ENCODE assay signal across 19 cellular contexts in genomic region chr2:25071962-25072361, GRCh38.
"Had no signal": no experiment of that assay in that cellular context is flagged by ENCODE, and none has a peak within 500 bp of the region (broad histone marks: within the 10 kb centered on the region; RNA-seq: fewer than 3 reads in every experiment).

No MANE protein-coding gene starts in this region.

- H3K4me3 Mint-ChIP-seq: immature natural killer cell, memory B cell, mesothelial cell of epicardium, naive B cell, nephron had no signal

- DNase-seq: cortex of kidney; effector memory CD4-positive, alpha-beta T cell; immature natural killer cell; kidney; left cardiac atrium; left ventricle myocardium inferior; lower lobe of right lung; naive B cell; small intestine; stimulated activated CD4-positive, alpha-beta T cell treated with anti-CD3 and anti-CD28 coated beads, Interleukin-2, amount 100 ng/mL, for 48 hours; stimulated activated naive CD4-positive, alpha-beta T cell treated with Interleukin-2 at 50 U/mL for 16 hours; uterus had no signal

- H3K27me3 ChIP-seq: esophagus muscularis mucosa, gastroesophageal sphincter, right atrium auricular region, upper lobe of left lung, uterus had no signal

- H3K27ac Mint-ChIP-seq: immature natural killer cell, memory B cell, nephron had no signal

- H3K27ac ChIP-seq: esophagus muscularis mucosa, gastroesophageal sphincter, left ventricle myocardium inferior, lower lobe of right lung, right atrium auricular region, uterus had no signal

- H3K9me3 ChIP-seq: esophagus muscularis mucosa, gastroesophageal sphincter, left ventricle myocardium inferior, lower lobe of right lung, right atrium auricular region, upper lobe of left lung, uterus had no signal

- H3K36me3 ChIP-seq: esophagus muscularis mucosa, gastroesophageal sphincter, left ventricle myocardium inferior, lower lobe of right lung, right atrium auricular region, upper lobe of left lung, uterus had no signal

- H3K4me3 ChIP-seq: esophagus muscularis mucosa, gastroesophageal sphincter, left ventricle myocardium inferior, lower lobe of right lung, right atrium auricular region, upper lobe of left lung, uterus had no signal

- H3K4me1 ChIP-seq: gastroesophageal sphincter, lower lobe of right lung, uterus had no signal

- ATAC-seq: gastroesophageal sphincter, left cardiac atrium had no signal

- H3K4me1 Mint-ChIP-seq: immature natural killer cell had no signal
